18 cellular contexts compared by ENCODE assay signal in the genomic region with DNA sequence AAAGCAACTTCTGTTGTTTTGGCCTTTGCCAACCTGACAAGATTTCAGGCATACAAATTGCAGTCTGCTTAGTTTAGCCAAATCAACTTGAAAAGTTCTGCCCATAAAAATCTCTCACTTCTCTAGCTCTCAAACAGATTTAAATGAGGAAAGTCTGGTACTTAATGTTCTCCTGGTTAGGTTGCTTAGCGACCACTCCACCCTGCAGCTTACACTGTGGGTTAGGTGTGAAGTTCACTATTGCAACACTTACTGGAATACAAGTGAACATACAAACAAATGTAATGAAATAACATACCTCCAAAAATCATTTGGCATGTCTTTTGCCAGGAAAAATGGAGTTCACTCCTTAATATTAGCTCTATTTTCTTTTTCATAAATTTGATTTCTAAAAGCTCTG.
A peak's percentile ranks its signal among the peaks of the same experiment; 100 is the strongest.
DNase-seq lines count a peak whose midpoint lies in the region; ATAC-seq and TF ChIP-seq lines count a peak whose summit lies in the region.
"Had no signal": no experiment of that assay in that cellular context is flagged by ENCODE, and none has a peak within 500 bp of the region (broad histone marks: within the 10 kb centered on the region; RNA-seq: fewer than 3 reads in every experiment).

No MANE protein-coding gene starts in this region.

- H2BK12ac ChIP-seq in H9 (ENCODE audit: insufficient read length, low read depth, low read length), result no peak overlapping the region

- DNase-seq in Jurkat, Clone E6-1 (ENCODE audit: low read depth, low spot score), result peak; percentile 33
- no peak for DNase-seq in effector memory CD8-positive, alpha-beta T cell
- DNase-seq in lung (ENCODE audit: low spot score) (peak; percentile 45), H9 (no peak), NCI-H1092 treated with DMSO at 0.1 percent for 48 hours (lab: John Stamatoyannopoulos, UW) (no peak), CD1c-positive myeloid dendritic cell (ENCODE audit: extremely low spot score) (no peak)
- DNase-seq: activated CD8-positive, alpha-beta T cell treated with anti-CD3 and anti-CD28 coated beads for 36 hours; BE2C; DMS79; dorsolateral prefrontal cortex; Karpas-422; NCI-H2171; thyroid gland had no signal

- ATAC-seq in GM18867 (IDR thresholded peaks at IDR 0.05; ENCODE audit: unreplicated experiment) (peak; percentile 72), lung (ENCODE audit: insufficient read depth, low FRiP score) (peak; percentile 77), HG03521 (IDR thresholded peaks at IDR 0.05; ENCODE audit: unreplicated experiment) (no peak)
- peak; percentile 58 for ATAC-seq in effector memory CD8-positive, alpha-beta T cell (replicated peaks)
- ATAC-seq: activated CD8-positive, alpha-beta T cell treated with anti-CD3 and anti-CD28 coated beads for 36 hours; foreskin keratinocyte had no signal

- H3K79me2 ChIP-seq in H9 (ENCODE audit: insufficient read depth, low read length), result no peaks in the 10 kb centered on the region

- no peak overlapping the region for H3K14ac ChIP-seq in H9 (ENCODE audit: insufficient read depth, low read length)

- no peak overlapping the region for H3T11ph ChIP-seq in H9 (ENCODE audit: low read length)

- H3K36me3 ChIP-seq in lung (ENCODE audit: control insufficient read depth in 2 of 2, insufficient read depth in 2 of 2, low read length in 2 of 2), result no peaks in the 10 kb centered on the region
- H3K36me3 ChIP-seq: BE2C, HAP-1, prostate gland, thyroid gland had no signal

- no peak overlapping the region for H4K91ac ChIP-seq in H9 (ENCODE audit: insufficient read length, low read depth, low read length)

- no peak overlapping the region for H3K4ac ChIP-seq in H9 (ENCODE audit: low read depth, low read length)

- H3K4me1 ChIP-seq in lung (ENCODE audit: control insufficient read depth in 2 of 2, insufficient read depth in 2 of 2, low read length in 2 of 2) (peaks cover 0 to 2% of the 10 kb centered on the region in 2 donors), H9 (ENCODE audit: insufficient read depth, low read length) (no peaks in the 10 kb centered on the region)
- H3K4me1 ChIP-seq: BE2C, foreskin keratinocyte, prostate gland, thyroid gland had no signal

- H2BK20ac ChIP-seq in H9 (ENCODE audit: low read depth, low read length, poor library complexity, severe bottlenecking), result no peak overlapping the region

- no peak overlapping the region for H3K18ac ChIP-seq in H9 (ENCODE audit: insufficient read length, low read depth, low read length)

- H3K27ac Mint-ChIP-seq in effector memory CD8-positive, alpha-beta T cell, result no peak overlapping the region
- no peak overlapping the region for H3K27ac Mint-ChIP-seq in H9
- H3K27ac Mint-ChIP-seq: activated CD8-positive, alpha-beta T cell treated with anti-CD3 and anti-CD28 coated beads for 36 hours had no signal

- no peaks in the 10 kb centered on the region for H3K79me1 ChIP-seq in H9 (ENCODE audit: insufficient read depth, low read depth, low read length, poor library complexity, severe bottlenecking)

- H3K23me2 ChIP-seq in H9 (ENCODE audit: insufficient read length, low read depth, low read length, poor library complexity, severe bottlenecking), result no peaks in the 10 kb centered on the region

- H3K27ac ChIP-seq in lung (ENCODE audit: low read depth in 1 of 2, low read length in 1 of 2) (no peak overlapping the region), H9 (ENCODE audit: insufficient read length, low read depth, low read length) (no peak overlapping the region)
- H3K27ac ChIP-seq: foreskin keratinocyte, prostate gland, thyroid gland had no signal

- H2BK15ac ChIP-seq in H9 (ENCODE audit: low read depth, low read length), result no peak overlapping the region

- no peak overlapping the region for H2BK5ac ChIP-seq in H9 (ENCODE audit: insufficient read length, low read length)

- no peaks in the 10 kb centered on the region for H3K27me3 Mint-ChIP-seq in effector memory CD8-positive, alpha-beta T cell
- H3K27me3 Mint-ChIP-seq in H9 (ENCODE audit: low read depth), result no peaks in the 10 kb centered on the region
- H3K27me3 Mint-ChIP-seq: activated CD8-positive, alpha-beta T cell treated with anti-CD3 and anti-CD28 coated beads for 36 hours had no signal

- H2AFZ ChIP-seq in H9 (ENCODE audit: low read length), result no peak overlapping the region

- no peaks in the 10 kb centered on the region for H3K36me3 Mint-ChIP-seq in effector memory CD8-positive, alpha-beta T cell (ENCODE audit: insufficient read depth)
- no peaks in the 10 kb centered on the region for H3K36me3 Mint-ChIP-seq in H9 (ENCODE audit: insufficient read depth in 1 of 3, low read depth in 3 of 3)

- no peak overlapping the region for H2AK5ac ChIP-seq in H9 (ENCODE audit: insufficient read length, low read length)

- H4K8ac ChIP-seq in H9 (replicated peaks; ENCODE audit: insufficient read length, low read depth, low read length), result no peak overlapping the region

- 63 to 74% methylated on average over 1 of the region's 1 CpG for WGBS in lung, 2 donors
- WGBS in H9 (ENCODE audit: extremely low coverage, insufficient read length, low lambda C conversion rate), result no CpG with 5 or more reads among the region's 1 CpG

- no peak overlapping the region for H4K5ac ChIP-seq in H9 (ENCODE audit: insufficient read length, low read depth, low read length)

- no peaks in the 10 kb centered on the region for H3K4me1 Mint-ChIP-seq in effector memory CD8-positive, alpha-beta T cell (ENCODE audit: low read depth in 2 of 2)
- peaks cover 0 to 3% of the 10 kb centered on the region in 2 experiments; a peak in 1 of 4 replicates for H3K4me1 Mint-ChIP-seq in H9

- no peaks in the 10 kb centered on the region for H4K20me1 ChIP-seq in H9 (ENCODE audit: control insufficient read depth, insufficient read depth, insufficient read length)

- H3K4me3 Mint-ChIP-seq in effector memory CD8-positive, alpha-beta T cell, result no peak overlapping the region
- no peak overlapping the region for H3K4me3 Mint-ChIP-seq in H9
- H3K4me3 Mint-ChIP-seq: activated CD8-positive, alpha-beta T cell treated with anti-CD3 and anti-CD28 coated beads for 36 hours had no signal

- H3K23ac ChIP-seq in H9 (ENCODE audit: insufficient read length, low read depth, low read length), result no peak overlapping the region

- H3K56ac ChIP-seq in H9 (ENCODE audit: insufficient read length, low read depth, low read length), result no peak overlapping the region

- H3K9me3 ChIP-seq in lung (ENCODE audit: control insufficient read depth in 2 of 2, insufficient read depth in 1 of 2, low read length in 1 of 2) (no peaks in the 10 kb centered on the region), H9 (ENCODE audit: control insufficient read depth, low read depth, low read length) (no peaks in the 10 kb centered on the region)
- H3K9me3 ChIP-seq: BE2C, HAP-1, prostate gland, thyroid gland had no signal

- H3K9ac ChIP-seq in H9 (ENCODE audit: extremely low read depth, insufficient read length, low read length), result no peak overlapping the region

- peaks cover 3 to 6% of the 10 kb centered on the region in 2 donors for H3K9me3 Mint-ChIP-seq in effector memory CD8-positive, alpha-beta T cell
- no peaks in the 10 kb centered on the region for H3K9me3 Mint-ChIP-seq in H9
- H3K9me3 Mint-ChIP-seq: activated CD8-positive, alpha-beta T cell treated with anti-CD3 and anti-CD28 coated beads for 36 hours had no signal

- no peak overlapping the region for H2BK120ac ChIP-seq in H9 (ENCODE audit: low read depth, low read length, poor library complexity, severe bottlenecking)

- H3K27me3 ChIP-seq in lung (ENCODE audit: control insufficient read depth, insufficient read depth) (no peaks in the 10 kb centered on the region), H9 (ENCODE audit: insufficient read depth, low read length) (no peaks in the 10 kb centered on the region)
- H3K27me3 ChIP-seq: BE2C, dorsolateral prefrontal cortex, foreskin keratinocyte, thyroid gland had no signal

- no peak overlapping the region for H3K4me2 ChIP-seq in H9 (ENCODE audit: insufficient read depth, insufficient read length, low read length)

- TF ChIP-seq CTCF in lung (IDR thresholded peaks at IDR 0.05; ENCODE audit: control extremely low read depth, extremely low read depth) (no peak), H9 (conservative IDR thresholded peaks at IDR 0.05) (no peak)

- H3K4me3 ChIP-seq in Jurkat, Clone E6-1 (ENCODE audit: low read length), result no peak overlapping the region
- no peak overlapping the region for H3K4me3 ChIP-seq in lung
- H3K4me3 ChIP-seq: dorsolateral prefrontal cortex, HAP-1, prostate gland, thyroid gland had no signal

Comparison
In these comparisons a context has a peak if more than half of its experiments do, and no peak if none do; other contexts are left out.
1. DNase-seq: peak in Jurkat, Clone E6-1 (single experiment) and lung (single experiment); none in effector memory CD8-positive, alpha-beta T cell (0 of 3), H9 (single experiment), NCI-H1092 treated with DMSO at 0.1 percent for 48 hours (single experiment) and CD1c-positive myeloid dendritic cell (single experiment).